Comparison of ENCODE assay signal across 9 cellular contexts in the genomic region with DNA sequence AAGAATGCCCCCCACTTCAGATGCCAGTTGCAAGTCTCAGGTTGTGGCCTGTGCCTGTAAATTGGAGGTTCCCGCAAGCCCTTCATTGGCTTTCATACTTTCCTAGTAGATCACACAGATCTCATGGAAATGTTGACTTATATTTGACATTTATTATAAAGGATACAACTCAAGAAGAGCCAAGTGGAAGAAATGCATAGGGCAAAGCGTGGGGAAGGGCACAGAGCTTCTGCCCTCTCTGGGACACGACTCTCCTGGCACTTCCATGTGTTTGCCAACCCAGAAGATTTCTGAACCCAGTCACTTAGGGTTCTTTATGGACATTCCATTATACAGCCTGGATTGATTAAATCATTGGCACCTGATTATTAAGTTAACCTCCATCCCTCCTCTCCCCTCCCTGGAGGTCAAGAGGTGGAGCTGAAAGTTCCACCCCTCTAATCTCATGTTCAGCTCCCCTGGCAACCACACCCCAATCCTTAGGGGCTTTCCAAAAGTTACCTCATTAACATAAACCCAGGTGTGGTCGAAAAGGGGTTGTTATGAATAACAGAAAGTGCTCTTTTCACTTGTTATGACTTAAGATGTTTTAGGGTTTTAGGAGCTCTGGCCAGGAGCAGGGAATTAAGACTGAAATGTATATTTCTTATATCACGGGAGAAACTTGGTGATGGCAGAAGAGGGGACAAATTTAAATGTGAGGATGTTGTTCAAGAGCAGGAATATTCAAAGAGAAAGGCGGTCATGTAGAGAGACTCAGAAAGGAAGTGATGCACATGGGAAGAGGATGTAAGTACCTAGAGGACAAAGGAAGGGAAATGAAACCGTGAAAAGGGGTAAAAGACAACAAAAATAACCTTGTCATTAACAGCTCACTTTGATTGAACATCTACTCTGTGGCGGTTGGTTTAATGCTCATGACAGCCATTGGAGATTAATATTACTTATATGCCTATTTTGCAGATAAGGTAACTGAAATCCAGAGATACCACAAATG. TPM values are rescaled to one million over a fixed set of nuclear protein-coding genes. Genes with fewer than 3 reads are reported as not detected.
DNase-seq lines count a peak whose midpoint lies in the region; ATAC-seq and TF ChIP-seq lines count a peak whose summit lies in the region.
"Had no signal": no experiment of that assay in that cellular context is flagged by ENCODE, and none has a peak within 500 bp of the region (broad histone marks: within the 10 kb centered on the region; RNA-seq: fewer than 3 reads in every experiment).

No MANE protein-coding gene starts in this region.

- no peak for TF ChIP-seq CTCF in suprapubic skin (IDR thresholded peaks at IDR 0.05)
- TF ChIP-seq CTCF in upper lobe of right lung (IDR thresholded peaks at IDR 0.05): no peak

- H3K79me1 ChIP-seq in trophoblast cell (ENCODE audit: low read length): no peaks in the 10 kb centered on the region

- no peak overlapping the region for H3K14ac ChIP-seq in trophoblast cell (ENCODE audit: low read length)

- POLR2A ChIA-PET in T-cell (lab: Charles Lee): interaction anchor here in 1 of 2 donors (0.5 kb wide), 1 partner anchor 153 kb away, joined by 4 read pairs; no protein-coding TSS in a partner anchor

- H3K27ac ChIP-seq in suprapubic skin (no peak overlapping the region), trophoblast cell (ENCODE audit: low read depth, low read length) (no peak overlapping the region), upper lobe of right lung (no peak overlapping the region)

- no peak overlapping the region for H3K23ac ChIP-seq in trophoblast cell (ENCODE audit: low read length)

- H4K91ac ChIP-seq in trophoblast cell (ENCODE audit: low read depth, low read length): no peak overlapping the region

- no peak overlapping the region for H2BK12ac ChIP-seq in trophoblast cell (ENCODE audit: low read length)

- peaks cover 53 to 76% (median 75%) of the 10 kb centered on the region in 3 donors for H3K4me1 Mint-ChIP-seq in T-cell

- peaks cover 78% of the 10 kb centered on the region for H3K36me3 Mint-ChIP-seq in T-cell

- H3K9me3 Mint-ChIP-seq in T-cell: no peaks in the 10 kb centered on the region

- no peak overlapping the region for H2AK5ac ChIP-seq in trophoblast cell (ENCODE audit: low read length)

- H3K27me3 ChIP-seq in suprapubic skin (no peaks in the 10 kb centered on the region), trophoblast cell (ENCODE audit: insufficient read depth, low read length) (no peaks in the 10 kb centered on the region), upper lobe of right lung (no peaks in the 10 kb centered on the region)

- peak overlapping the region; percentile 88 to 92 for H3K27ac Mint-ChIP-seq in T-cell

- no peak overlapping the region for H2AFZ ChIP-seq in trophoblast cell (ENCODE audit: insufficient read depth, low read length, poor library complexity)

- H3K27me3 Mint-ChIP-seq in T-cell: no peaks in the 10 kb centered on the region

- no peaks in the 10 kb centered on the region for H3K9me3 ChIP-seq in suprapubic skin
- no peaks in the 10 kb centered on the region for H3K9me3 ChIP-seq in trophoblast cell (ENCODE audit: insufficient read depth, low read depth, low read length)
- H3K9me3 ChIP-seq in upper lobe of right lung: no peaks in the 10 kb centered on the region

- H2BK120ac ChIP-seq in trophoblast cell (ENCODE audit: insufficient read depth, low read length, poor library complexity): no peak overlapping the region

- H3K36me3 ChIP-seq in suprapubic skin (peaks cover 79% of the 10 kb centered on the region), trophoblast cell (ENCODE audit: control insufficient read depth in 1 of 2, insufficient read depth in 2 of 2, low read length in 2 of 2) (no peaks in the 10 kb centered on the region), upper lobe of right lung (peaks cover 92% of the 10 kb centered on the region)

- H3K4me2 ChIP-seq in trophoblast cell (ENCODE audit: low read length): no peak overlapping the region

- no peak for DNase-seq in activated CD4-positive, CD25-positive, alpha-beta regulatory T cell (lab: John Stamatoyannopoulos, UW)
- DNase-seq in T-cell (peak in 11 of 34 experiments; percentile 7 to 33 (median 15)), suprapubic skin (ENCODE audit: low spot score in 2 of 2) (no peak), trophoblast cell (no peak), upper lobe of right lung (no peak)
- DNase-seq in stimulated activated naive CD4-positive, alpha-beta T cell treated with Interleukin-2 at 50 U/mL for 16 hours (lab: John Stamatoyannopoulos, UW): peak; percentile 34
- DNase-seq: amniotic stem cell had no signal

- TF ChIP-seq POLR2A in suprapubic skin (IDR thresholded peaks at IDR 0.05): no peak

- peak overlapping the region; percentile 16 to 31 (median 22) for H3K4me3 Mint-ChIP-seq in T-cell

- H3K4me3 ChIP-seq in suprapubic skin (no peak overlapping the region), trophoblast cell (ENCODE audit: low read depth, low read length) (no peak overlapping the region), upper lobe of right lung (no peak overlapping the region)

- H4K12ac ChIP-seq in trophoblast cell (ENCODE audit: low read depth, low read length): no peak overlapping the region

- no peak overlapping the region for H2BK5ac ChIP-seq in trophoblast cell (ENCODE audit: low read depth, low read length, poor library complexity)

- TF ChIP-seq EP300 in suprapubic skin (IDR thresholded peaks at IDR 0.05): no peak

- no peak overlapping the region for H3K9ac ChIP-seq in trophoblast cell (ENCODE audit: low read length)

- H4K8ac ChIP-seq in trophoblast cell (ENCODE audit: low read depth, low read length): no peak overlapping the region

- no peaks in the 10 kb centered on the region for H3K79me2 ChIP-seq in trophoblast cell (ENCODE audit: control insufficient read depth, insufficient read depth, low read length, poor library complexity)

- peak; percentile 91 for ATAC-seq in activated CD4-positive, CD25-positive, alpha-beta regulatory T cell treated with anti-CD3 and anti-CD28 coated beads, Interleukin-2, amount 50 U/mL, for 24 hours
- ATAC-seq in HG02884 (IDR thresholded peaks at IDR 0.05; ENCODE audit: unreplicated experiment): peak; percentile 77
- ATAC-seq in T-cell (replicated peaks in 1 of 4): peak; percentile 50 to 89 (median 72)
- no peak for ATAC-seq in upper lobe of right lung

- intact Hi-C loops in upper lobe of right lung (cut with DNase I): no loop called here

- no peak overlapping the region for H3K4ac ChIP-seq in trophoblast cell (ENCODE audit: low read depth, low read length)

- CTCF ChIA-PET in T-cell (lab: Charles Lee): interaction anchor here (0.6 to 1.0 kb wide), 3 partner anchors 32 to 122 kb away, joined by 3 read pairs; partner anchors contain the start of gene SP100 (in 1 of the 2)

- no peaks in the 10 kb centered on the region for H3K4me1 ChIP-seq in suprapubic skin
- no peaks in the 10 kb centered on the region for H3K4me1 ChIP-seq in trophoblast cell (ENCODE audit: control insufficient read depth in 1 of 2, insufficient read depth in 2 of 2, low read length in 2 of 2)
- H3K4me1 ChIP-seq in upper lobe of right lung: no peaks in the 10 kb centered on the region

- 84% methylated on average over 8 of the region's 8 CpGs for WGBS in suprapubic skin
- WGBS in trophoblast cell (ENCODE audit: extremely low coverage, insufficient coverage, insufficient read length): no CpG with 5 or more reads among the region's 8 CpGs

- H3K18ac ChIP-seq in trophoblast cell (ENCODE audit: low read length): no peak overlapping the region

RNA-seq across cellular contexts. Expression of gene SP100, which starts 31.8 kb away (rescaled TPM):
- total RNA-seq in T-cell (100 to 1,000 TPM; 188 to 271 (median 217) TPM), suprapubic skin (100 to 1,000 TPM in 1 of 4 donors, 10 to 100 TPM in 3; 38.7 to 118 (median 65.6) TPM), upper lobe of right lung (156 TPM)
- 0.85 and 1.3 TPM in 2 replicates for polyA plus RNA-seq in trophoblast cell (2013)
